ENCODE assay signal across 8 cellular contexts in genomic region chr17:60435244-60436170, GRCh38. TPM values are rescaled to one million over a fixed set of nuclear protein-coding genes. Genes with fewer than 3 reads are reported as not detected.
DNase-seq lines count a peak whose midpoint lies in the region; ATAC-seq and TF ChIP-seq lines count a peak whose summit lies in the region.

No MANE protein-coding gene starts in this region.

- TF ChIP-seq CTCF in MM.1S (IDR thresholded peaks at IDR 0.05; ENCODE audit: low read length) (peak; percentile 88), RWPE2 (IDR thresholded peaks at IDR 0.05; ENCODE audit: poor library complexity, severe bottlenecking) (peak; percentile 96), fibroblast of villous mesenchyme (IDR thresholded peaks at IDR 0.05; ENCODE audit: insufficient read depth, low read depth, low read length) (peak; percentile 93), tibial nerve (IDR thresholded peaks at IDR 0.05) (peak; percentile 89 to 94 (median 90))

- peak in 1 of 2 donors; percentile 80 for TF ChIP-seq EP300 in tibial nerve (IDR thresholded peaks at IDR 0.05)

- H3K27ac ChIP-seq in MM.1S (ENCODE audit: low read length), result no peak overlapping the region
- no peak overlapping the region for H3K27ac ChIP-seq in RWPE2 (ENCODE audit: poor library complexity, severe bottlenecking)
- H3K27ac ChIP-seq in tibial nerve, result peak overlapping the region in 1 of 4 donors; percentile 56

- no peaks in the 10 kb centered on the region for H3K9me2 ChIP-seq in MM.1S (replicated peaks; ENCODE audit: insufficient read depth, low read length)

- H3K4me3 ChIP-seq in MM.1S (ENCODE audit: low read length), result no peak overlapping the region
- H3K4me3 ChIP-seq in RWPE2 (ENCODE audit: severe bottlenecking), result no peak overlapping the region
- H3K4me3 ChIP-seq in fibroblast of villous mesenchyme (ENCODE audit: low read depth, low read length), result no peak overlapping the region
- H3K4me3 ChIP-seq in tibial nerve, result no peak overlapping the region

- H3K4me1 ChIP-seq in MM.1S (ENCODE audit: low read length) (peaks cover 13% of the 10 kb centered on the region), RWPE2 (ENCODE audit: insufficient read depth, poor library complexity, severe bottlenecking) (peaks cover 7% of the 10 kb centered on the region), tibial nerve (peaks cover 0 to 10% (median 0%) of the 10 kb centered on the region in 4 donors)

- no peaks in the 10 kb centered on the region for H3K79me2 ChIP-seq in MM.1S (ENCODE audit: low read length)

- no peak for TF ChIP-seq POLR2A in tibial nerve (IDR thresholded peaks at IDR 0.05)

- no peak overlapping the region for H2AFZ ChIP-seq in MM.1S (ENCODE audit: low read length)

- peaks cover 18% of the 10 kb centered on the region for H3F3A ChIP-seq in MM.1S (ENCODE audit: insufficient read depth, low read length)

- DNase-seq in EL (peak; percentile 88), MM.1S (peak; percentile 75), RWPE2 (ENCODE audit: low spot score) (no peak), fibroblast of villous mesenchyme (ENCODE audit: low read depth) (peak; percentile 90), non-pigmented ciliary epithelial cell (ENCODE audit: low read depth) (peak; percentile 60), tibial nerve (ENCODE audit: low spot score in 2 of 2) (peak; percentile 60 to 96)
- peak; percentile 24 for DNase-seq in activated effector memory CD4-positive, alpha-beta T cell treated with Interleukin-2 at 50 U/mL for 16 hours

- H3K27me3 ChIP-seq in MM.1S (replicated peaks; ENCODE audit: insufficient read depth, low read length), result no peaks in the 10 kb centered on the region
- no peaks in the 10 kb centered on the region for H3K27me3 ChIP-seq in RWPE2 (ENCODE audit: insufficient read depth, poor library complexity, severe bottlenecking)
- no peaks in the 10 kb centered on the region for H3K27me3 ChIP-seq in tibial nerve

- H3K36me3 ChIP-seq in MM.1S (replicated peaks; ENCODE audit: insufficient read depth, low read length) (no peaks in the 10 kb centered on the region), RWPE2 (ENCODE audit: low read depth) (no peaks in the 10 kb centered on the region), tibial nerve (no peaks in the 10 kb centered on the region)

- H3K4me2 ChIP-seq in MM.1S (ENCODE audit: low read depth, low read length), result no peak overlapping the region

- no peak overlapping the region for H3K9ac ChIP-seq in MM.1S (ENCODE audit: low read length)

- no peaks in the 10 kb centered on the region for H3K9me3 ChIP-seq in MM.1S (replicated peaks; ENCODE audit: insufficient read depth, low read length)
- no peaks in the 10 kb centered on the region for H3K9me3 ChIP-seq in RWPE2 (ENCODE audit: severe bottlenecking)
- no peaks in the 10 kb centered on the region for H3K9me3 ChIP-seq in tibial nerve

- WGBS in tibial nerve, 2 donors, result 71% methylated on average over 28 of the region's 28 CpGs

- H4K20me1 ChIP-seq in MM.1S (ENCODE audit: insufficient read depth, low read length), result no peaks in the 10 kb centered on the region

- ATAC-seq in RWPE2 (ENCODE audit: low read depth) (peak; percentile 56), HG03045 (IDR thresholded peaks at IDR 0.05; ENCODE audit: unreplicated experiment) (no peak)

RNA-seq across cellular contexts. Expression of gene CHCT1, which starts 13.2 kb away (rescaled TPM):
- not detected in 2 replicates for total RNA-seq in fibroblast of villous mesenchyme
- not detected for total RNA-seq in tibial nerve

RNA-seq across cellular contexts. Expression of gene USP32, which starts 43.6 kb away (rescaled TPM):
- 78.9 and 95.4 TPM in 2 replicates for total RNA-seq in fibroblast of villous mesenchyme
- 10 to 100 TPM; 49.6 to 64.7 (median 56.5) TPM for total RNA-seq in tibial nerve
